Comparison of ENCODE assay signal across 8 cellular contexts in the genomic region with DNA sequence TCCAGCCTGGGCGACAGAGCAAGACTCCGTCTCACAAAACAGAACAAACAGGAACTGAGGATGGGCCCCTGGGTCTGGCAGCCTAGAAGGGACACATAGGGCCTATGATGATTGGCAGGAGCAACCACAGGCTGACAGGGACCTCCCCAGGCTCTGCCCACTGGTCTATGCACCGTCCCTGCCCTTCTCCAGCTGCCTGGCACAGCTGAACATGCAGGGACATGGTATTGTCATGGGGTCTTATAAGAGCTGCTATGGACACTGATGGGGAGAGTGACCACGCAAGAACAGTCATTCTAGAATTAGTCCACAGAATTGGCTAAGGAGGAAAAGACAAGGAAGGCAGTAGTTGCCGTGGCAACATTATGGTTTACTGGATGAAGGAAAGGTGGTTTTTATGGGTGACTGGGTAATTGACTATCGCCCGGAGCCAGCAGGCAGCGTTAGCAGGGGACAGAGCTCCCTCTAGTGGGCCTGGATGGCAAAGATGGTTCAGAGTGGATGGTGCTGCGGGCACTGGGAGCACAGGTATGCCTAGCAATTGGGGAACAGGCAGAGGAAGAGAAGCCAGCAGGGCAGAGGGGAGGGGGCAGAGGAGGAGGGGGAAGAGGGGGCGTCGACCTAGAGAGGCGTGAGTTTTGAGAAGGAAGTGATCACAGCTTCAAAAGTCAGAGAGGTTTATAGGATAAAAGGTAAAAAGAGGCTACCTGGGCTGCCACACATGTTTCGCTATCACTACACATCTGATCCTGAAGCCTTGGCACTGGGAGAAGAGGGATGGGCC. TPM values are rescaled to one million over a fixed set of nuclear protein-coding genes. Genes with fewer than 3 reads are reported as not detected.
DNase-seq lines count a peak whose midpoint lies in the region; ATAC-seq and TF ChIP-seq lines count a peak whose summit lies in the region.

No MANE protein-coding gene starts in this region.

- H3K9ac ChIP-seq in BLaER1, result no peak overlapping the region
- no peak overlapping the region for H3K9ac ChIP-seq in endodermal cell (ENCODE audit: extremely low read depth, low read length, poor library complexity, severe bottlenecking)

- H3K4me3 ChIP-seq in BLaER1, result no peak overlapping the region; the same call in 1 of the 2 replicates
- H3K4me3 ChIP-seq in endodermal cell (ENCODE audit: low read length), result no peak overlapping the region

- H3K4me3 Mint-ChIP-seq in activated CD8-positive, alpha-beta T cell treated with anti-CD3 and anti-CD28 coated beads, Interleukin-2, amount 10 ng/mL, durations not matched to agents 7 days and 5 days, result no peak overlapping the region
- H3K4me3 Mint-ChIP-seq in endodermal cell, result no peak overlapping the region

- H4K20me1 ChIP-seq in BLaER1, result no peaks in the 10 kb centered on the region

- TF ChIP-seq CTCF in endodermal cell (conservative IDR thresholded peaks at IDR 0.05), result peak; percentile 91

- 34% methylated on average over 10 to 13 of the region's 13 CpGs for WGBS in endodermal cell (ENCODE audit: insufficient coverage in 1 of 2, insufficient read length in 1 of 2), 2 experiments

- POLR2A ChIA-PET in activated CD8-positive, alpha-beta T cell treated with anti-CD3 and anti-CD28 coated beads, Interleukin-2, amount 10 ng/mL, durations not matched to agents 7 days and 5 days (lab: Charles Lee), result interaction anchor here (0.8 kb wide), 3 partner anchors 13 to 373 kb away, joined by 3 to 5 read pairs (median 3); partner anchors contain the start of gene SRRT

- ATAC-seq in GM19328 (IDR thresholded peaks at IDR 0.05; ENCODE audit: unreplicated experiment), result peak; percentile 65
- peak; percentile 99 for ATAC-seq in activated CD8-positive, alpha-beta T cell treated with anti-CD3 and anti-CD28 coated beads, Interleukin-2, amount 10 ng/mL, durations not matched to agents 7 days and 5 days

- peak overlapping the region; percentile 88 for H3K4me2 ChIP-seq in BLaER1

- no peaks in the 10 kb centered on the region for H3K27me3 ChIP-seq in BLaER1
- no peaks in the 10 kb centered on the region for H3K27me3 ChIP-seq in endodermal cell (ENCODE audit: control insufficient read depth, insufficient read depth, low read length, poor library complexity, severe bottlenecking)

- CTCF ChIA-PET in activated CD8-positive, alpha-beta T cell treated with anti-CD3 and anti-CD28 coated beads, Interleukin-2, amount 10 ng/mL, durations not matched to agents 7 days and 5 days (lab: Charles Lee), result interaction anchor here (0.6 to 2.7 kb wide), 19 partner anchors 8 to 238 kb away, joined by 3 to 9 read pairs (median 3); partner anchors contain the start of genes ACHE, MUC12, PLOD3 and SERPINE1

- peaks cover 15% of the 10 kb centered on the region for H3K27me3 Mint-ChIP-seq in activated CD8-positive, alpha-beta T cell treated with anti-CD3 and anti-CD28 coated beads, Interleukin-2, amount 10 ng/mL, durations not matched to agents 7 days and 5 days (ENCODE audit: low read depth)
- no peaks in the 10 kb centered on the region for H3K27me3 Mint-ChIP-seq in endodermal cell (ENCODE audit: insufficient read depth)

- H3K4me1 Mint-ChIP-seq in activated CD8-positive, alpha-beta T cell treated with anti-CD3 and anti-CD28 coated beads, Interleukin-2, amount 10 ng/mL, durations not matched to agents 7 days and 5 days (ENCODE audit: low read depth), result peaks cover 5% of the 10 kb centered on the region
- no peaks in the 10 kb centered on the region for H3K4me1 Mint-ChIP-seq in endodermal cell

- no peaks in the 10 kb centered on the region for H3K36me3 ChIP-seq in BLaER1
- no peaks in the 10 kb centered on the region for H3K36me3 ChIP-seq in endodermal cell (ENCODE audit: control insufficient read depth, insufficient read depth, low read length)

- DNase-seq in HuH-7 (ENCODE audit: low spot score), result peak; percentile 86
- DNase-seq in NOMO-1 treated with DMSO at 0.1 percent for 48 hours (lab: John Stamatoyannopoulos, UW; ENCODE audit: unreplicated experiment), result peak; percentile 93
- DNase-seq in activated CD8-positive, alpha-beta T cell treated with anti-CD3 and anti-CD28 coated beads, Interleukin-2, amount 10 ng/mL, durations not matched to agents 7 days and 5 days, result peak; percentile 88
- peak; percentile 99 for DNase-seq in endodermal cell
- DNase-seq in myocyte (ENCODE audit: low read depth), result peak; percentile 82
- peak; percentile 68 to 76 for DNase-seq in stimulated activated CD8-positive, alpha-beta memory T cell treated with anti-CD3 and anti-CD28 coated beads, Interleukin-7, amount 100 ng/mL, for 4 hours (ENCODE audit: low read depth in 2 of 2)

- no peaks in the 10 kb centered on the region for H3K9me3 Mint-ChIP-seq in activated CD8-positive, alpha-beta T cell treated with anti-CD3 and anti-CD28 coated beads, Interleukin-2, amount 10 ng/mL, durations not matched to agents 7 days and 5 days (ENCODE audit: insufficient read depth)
- no peaks in the 10 kb centered on the region for H3K9me3 Mint-ChIP-seq in endodermal cell

- no peaks in the 10 kb centered on the region for H3K36me3 Mint-ChIP-seq in activated CD8-positive, alpha-beta T cell treated with anti-CD3 and anti-CD28 coated beads, Interleukin-2, amount 10 ng/mL, durations not matched to agents 7 days and 5 days (ENCODE audit: low read depth)
- H3K36me3 Mint-ChIP-seq in endodermal cell (ENCODE audit: low read depth), result no peaks in the 10 kb centered on the region

- H3K9me3 ChIP-seq in BLaER1 (no peaks in the 10 kb centered on the region), endodermal cell (ENCODE audit: control insufficient read depth, low read length) (no peaks in the 10 kb centered on the region)

- H3K4me1 ChIP-seq in BLaER1, result peaks cover 15% of the 10 kb centered on the region
- H3K4me1 ChIP-seq in endodermal cell (ENCODE audit: control insufficient read depth, insufficient read depth, low read length), result no peaks in the 10 kb centered on the region

- H3K27ac ChIP-seq in BLaER1 (no peak overlapping the region), endodermal cell (ENCODE audit: low read depth, low read length) (no peak overlapping the region)

- H3K27ac Mint-ChIP-seq in activated CD8-positive, alpha-beta T cell treated with anti-CD3 and anti-CD28 coated beads, Interleukin-2, amount 10 ng/mL, durations not matched to agents 7 days and 5 days, result no peak overlapping the region
- H3K27ac Mint-ChIP-seq in endodermal cell, result no peak overlapping the region

RNA-seq across cellular contexts. Expression of gene TRIM56, which starts 7.8 kb away (rescaled TPM):
- total RNA-seq in activated CD8-positive, alpha-beta T cell treated with anti-CD3 and anti-CD28 coated beads, Interleukin-2, amount 10 ng/mL, durations not matched to agents 7 days and 5 days, result 10 to 100 TPM; 66.8 to 67.9 TPM
- total RNA-seq in endodermal cell, result 10 to 100 TPM; 16.5 to 23.0 TPM
- polyA plus RNA-seq in endodermal cell (2013, experiment 1 of 2), result 5.1 TPM
- 3.6 TPM for polyA plus RNA-seq in endodermal cell (2013, experiment 2 of 2)
- total RNA-seq in myocyte, result 7.8 and 7.9 TPM in 2 replicates
- 15.3 TPM for polyA plus RNA-seq in myocyte (2012)

RNA-seq across cellular contexts. Expression of gene SERPINE1, which starts 49.4 kb away (rescaled TPM):
- under 1 TPM; 0.47 to 0.58 TPM for total RNA-seq in activated CD8-positive, alpha-beta T cell treated with anti-CD3 and anti-CD28 coated beads, Interleukin-2, amount 10 ng/mL, durations not matched to agents 7 days and 5 days
- total RNA-seq in endodermal cell (1 to 10 TPM in 1 of 2 donors, under 1 TPM in 1; 0.89 to 4.9 TPM), myocyte (26.6 and 31.9 TPM in 2 replicates)
- polyA plus RNA-seq in endodermal cell (2013, experiment 1 of 2), result 6.6 TPM
- 8.2 TPM for polyA plus RNA-seq in endodermal cell (2013, experiment 2 of 2)
- polyA plus RNA-seq in myocyte (2012), result 594 TPM

RNA-seq across cellular contexts. Expression of gene MUC17, which starts 57.6 kb away (rescaled TPM):
- not detected for total RNA-seq in activated CD8-positive, alpha-beta T cell treated with anti-CD3 and anti-CD28 coated beads, Interleukin-2, amount 10 ng/mL, durations not matched to agents 7 days and 5 days
- total RNA-seq in endodermal cell (not detected), myocyte (not detected in 2 replicates)
- not detected for polyA plus RNA-seq in endodermal cell (2013, experiment 1 of 2)
- not detected for polyA plus RNA-seq in endodermal cell (2013, experiment 2 of 2)
- polyA plus RNA-seq in myocyte (2012), result not detected
